ENCODE assay signal across 8 cellular contexts in the genomic region with DNA sequence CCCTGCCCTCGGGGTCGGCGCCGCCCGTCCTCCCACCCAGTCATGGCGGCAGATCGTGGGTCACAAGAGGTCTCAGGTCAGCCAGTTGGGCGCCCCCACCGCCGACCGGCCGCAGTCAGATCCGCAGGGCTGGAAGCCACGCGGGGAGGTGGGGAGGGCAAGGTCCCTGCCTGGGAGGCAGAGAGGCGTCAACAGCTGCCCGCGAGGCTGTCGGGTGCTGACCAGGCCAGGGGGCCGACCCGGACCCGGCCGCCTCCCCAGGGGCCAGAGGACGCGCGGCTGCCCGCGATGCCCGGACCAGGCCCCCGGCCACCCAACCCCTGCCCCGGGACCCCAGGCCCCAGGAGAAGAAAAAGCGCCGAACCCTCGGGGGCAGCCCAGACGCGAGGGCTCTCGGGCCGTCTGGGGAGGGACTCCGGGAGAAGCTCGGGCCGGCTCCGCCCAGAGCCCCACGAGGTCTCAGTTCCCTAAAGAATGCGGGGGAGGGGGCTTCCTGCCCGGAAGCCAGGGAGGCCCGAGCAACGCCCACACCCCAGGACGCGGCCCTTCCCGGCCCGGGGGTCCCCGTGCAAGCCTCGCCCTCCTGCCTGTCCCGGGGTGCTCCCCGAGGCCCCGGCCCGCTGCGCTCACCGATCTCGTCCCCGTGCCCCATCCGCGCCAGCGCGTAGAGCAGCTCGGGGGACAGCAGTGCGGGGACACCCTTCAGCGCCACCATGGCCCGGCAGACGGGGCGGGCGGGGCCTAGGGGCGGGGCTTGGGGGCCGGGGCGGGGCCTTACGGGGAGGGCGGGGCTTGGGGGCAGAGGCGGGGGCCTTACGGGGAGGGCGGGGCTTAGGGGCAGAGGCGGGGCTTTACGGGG. TPM values are rescaled to one million over a fixed set of nuclear protein-coding genes. Genes with fewer than 3 reads are reported as not detected.
A peak's percentile ranks its signal among the peaks of the same experiment; 100 is the strongest.
DNase-seq lines count a peak whose midpoint lies in the region; ATAC-seq, FAIRE-seq and TF ChIP-seq lines count a peak whose summit lies in the region.

A gene with protein sequence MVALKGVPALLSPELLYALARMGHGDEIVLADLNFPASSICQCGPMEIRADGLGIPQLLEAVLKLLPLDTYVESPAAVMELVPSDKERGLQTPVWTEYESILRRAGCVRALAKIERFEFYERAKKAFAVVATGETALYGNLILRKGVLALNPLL (minus strand): TSS at position 727 of the 859 bp plus-strand sequence. CDS start 12 bp downstream, at position 715.

- H3K27me3 Mint-ChIP-seq in CD8-positive, alpha-beta T cell (ENCODE audit: low read depth) = no peaks in the 10 kb centered on the region
- H3K27me3 Mint-ChIP-seq in immature natural killer cell (ENCODE audit: low read depth in 3 of 3) (no peaks in the 10 kb centered on the region), HFFc6 (ENCODE audit: insufficient read depth) (peaks cover 6% of the 10 kb centered on the region)

- H3K27ac Mint-ChIP-seq in CD8-positive, alpha-beta T cell = peak within 1 kb of the TSS; percentile 49
- H3K27ac Mint-ChIP-seq in immature natural killer cell (no peak within 1 kb of the TSS), HFFc6 (no peak within 1 kb of the TSS)

- RAD21 ChIA-PET in GM12878 (lab: Charles Lee; ENCODE audit: unreplicated experiment) = interaction anchor here (1.0 to 1.2 kb wide), 2 partner anchors 31 to 44 kb away, joined by 3 to 4 read pairs; no protein-coding TSS in a partner anchor

- no peak for TF ChIP-seq RAD21 in GM12878 (IDR thresholded peaks at IDR 0.05; ENCODE audit: insufficient read depth, low read depth, low read length)

- H3K27me3 ChIP-seq in CD8-positive, alpha-beta T cell (ENCODE audit: insufficient read depth, low read length) = no peaks in the 10 kb centered on the region
- no peaks in the 10 kb centered on the region for H3K27me3 ChIP-seq in GM12878 (replicated peaks in 1 of 2; ENCODE audit: control insufficient read depth in 2 of 2, insufficient read depth in 2 of 2, low read length in 1 of 2)

- intact Hi-C loops in CD8-positive, alpha-beta T cell (cut with DNase I, micrococcal nuclease) = loop anchor here (1.0 to 2.0 kb wide), 8 partner anchors 16 to 48 kb away; a partner anchor contains a TSS
- intact Hi-C loops in GM12878 (cut with micrococcal nuclease; ENCODE audit: unreplicated experiment) = no loop called here

- no peaks in the 10 kb centered on the region for H3K9me3 Mint-ChIP-seq in CD8-positive, alpha-beta T cell
- H3K9me3 Mint-ChIP-seq in immature natural killer cell (no peaks in the 10 kb centered on the region), HFFc6 (no peaks in the 10 kb centered on the region)

- no peak for TF ChIP-seq EP300 in GM12878 (IDR thresholded peaks at IDR 0.05; ENCODE audit: borderline replicate concordance in 1 of 2, control insufficient read depth in 1 of 2, low read depth in 2 of 2, low read length in 2 of 2)

- SMC1A ChIA-PET in GM12878 (lab: Charles Lee; ENCODE audit: uncharacterized antibody, unreplicated experiment) = interaction anchor here (0.9 kb wide), 1 partner anchor 34 kb away, joined by 3 read pairs; no protein-coding TSS in a partner anchor

- no peak for TF ChIP-seq CTCF in CD8-positive, alpha-beta T cell (IDR thresholded peaks at IDR 0.05)
- TF ChIP-seq CTCF in GM12878 (IDR thresholded peaks at IDR 0.05 in 2 of 3, conservative IDR thresholded peaks at IDR 0.05 in 1 of 3; ENCODE audit: control insufficient read depth in 2 of 3, extremely low read depth in 1 of 3, insufficient read depth in 1 of 3, low read depth in 3 of 3, low read length in 3 of 3) (0 out of 6 replicates have a peak, but pooled peaks of 1 of the 3 experiments have one; percentile 1), HFFc6 (IDR thresholded peaks at IDR 0.05) (no peak)

- H3K9ac ChIP-seq in GM12878 (ENCODE audit: control insufficient read depth, insufficient read depth, low read length) = peak within 1 kb of the TSS; percentile 67

- 2% methylated on average over 56 of the region's 82 CpGs for WGBS in GM12878 (ENCODE audit: insufficient coverage, insufficient replicate concordance, low lambda C conversion rate, missing lambda C conversion rate)

- no peaks in the 10 kb centered on the region for H3K36me3 ChIP-seq in CD8-positive, alpha-beta T cell (ENCODE audit: insufficient read depth, low read length)
- peaks cover 0 to 5% of the 10 kb centered on the region in 2 experiments; a peak in 2 of 4 replicates for H3K36me3 ChIP-seq in GM12878 (ENCODE audit: control insufficient read depth in 2 of 2, insufficient read depth in 2 of 2, low read length in 1 of 2)

- no TSS peak for BruUV-seq in GM12878 (replicated peaks; lab: Mats Ljungman, UMichigan)

- H3K9me3 ChIP-seq in CD8-positive, alpha-beta T cell (ENCODE audit: low read length) = no peaks in the 10 kb centered on the region
- no peaks in the 10 kb centered on the region for H3K9me3 ChIP-seq in GM12878 (replicated peaks; ENCODE audit: control insufficient read depth, insufficient read depth, low read length)

- H3K4me2 ChIP-seq in GM12878 (ENCODE audit: control insufficient read depth, insufficient read depth) = peak within 1 kb of the TSS; percentile 85

- POLR2A ChIA-PET in CD8-positive, alpha-beta T cell (lab: Charles Lee) = interaction anchor here (0.6 to 1.4 kb wide), 4 partner anchors 14 to 32 kb away, joined by 3 to 5 read pairs (median 3); a partner anchor contains a TSS
- POLR2A ChIA-PET in GM12878 (lab: Charles Lee) = interaction anchor here (0.6 to 1.7 kb wide), 4 partner anchors 20 to 47 kb away, joined by 3 to 5 read pairs (median 4); a partner anchor contains a TSS

- H3K36me3 Mint-ChIP-seq in CD8-positive, alpha-beta T cell = peaks cover 8% of the 10 kb centered on the region
- H3K36me3 Mint-ChIP-seq in immature natural killer cell (peaks cover 4 to 11% (median 6%) of the 10 kb centered on the region in 3 donors), HFFc6 (ENCODE audit: low read depth) (peaks cover 13% of the 10 kb centered on the region)

- peaks cover 19% of the 10 kb centered on the region for H3K4me1 Mint-ChIP-seq in CD8-positive, alpha-beta T cell (ENCODE audit: low read depth)
- H3K4me1 Mint-ChIP-seq in immature natural killer cell (peaks cover 0 to 4% of the 10 kb centered on the region in 2 donors), HFFc6 (ENCODE audit: low read depth) (no peaks in the 10 kb centered on the region)

- H3K4me3 ChIP-seq in CD8-positive, alpha-beta T cell (ENCODE audit: low read depth, low read length) = peak within 1 kb of the TSS; percentile 72
- H3K4me3 ChIP-seq in GM12878 = peak within 1 kb of the TSS; percentile 73

- H4K20me1 ChIP-seq in GM12878 (ENCODE audit: control insufficient read depth, insufficient read depth) = no peaks in the 10 kb centered on the region

- peak within 1 kb of the TSS; percentile 44 for H3K27ac ChIP-seq in CD8-positive, alpha-beta T cell (ENCODE audit: low read depth, low read length)
- H3K27ac ChIP-seq in GM12878 (ENCODE audit: control insufficient read depth, insufficient read depth) = peak within 1 kb of the TSS; percentile 38; the same call in 1 of the 2 replicates

- ATAC-seq in CD8-positive, alpha-beta T cell = peak; percentile 92
- ATAC-seq in GM19395 (IDR thresholded peaks at IDR 0.05; ENCODE audit: unreplicated experiment) = peak; percentile 69
- peak; percentile 56 for ATAC-seq in HG03565 (IDR thresholded peaks at IDR 0.05; ENCODE audit: unreplicated experiment)
- peak; percentile 87 for ATAC-seq in GM12878

- peaks cover 12% of the 10 kb centered on the region for H3K4me1 ChIP-seq in CD8-positive, alpha-beta T cell (ENCODE audit: insufficient read depth, low read length)
- peaks cover 17% of the 10 kb centered on the region for H3K4me1 ChIP-seq in GM12878 (ENCODE audit: control insufficient read depth, insufficient read depth, low read length)

- H2AFZ ChIP-seq in GM12878 (ENCODE audit: control insufficient read depth, low read depth, low read length) = peak within 1 kb of the TSS; percentile 78

- in situ Hi-C loops in GM12878 (cut with MboI) = no loop called here

- TF ChIP-seq POLR2A in GM12878 (IDR thresholded peaks at IDR 0.05; ENCODE audit: low read depth, low read length) = peak; percentile 85

- H3K79me2 ChIP-seq in GM12878 (ENCODE audit: control insufficient read depth, insufficient read depth, low read length) = no peaks in the 10 kb centered on the region; the same call in 1 of the 2 replicates

- peak within 1 kb of the TSS; percentile 81 for H3K4me3 Mint-ChIP-seq in CD8-positive, alpha-beta T cell
- peak within 1 kb of the TSS; percentile 67 to 77 (median 72) for H3K4me3 Mint-ChIP-seq in immature natural killer cell
- H3K4me3 Mint-ChIP-seq in HFFc6 = no peak within 1 kb of the TSS; the same call in 1 of the 2 replicates

- FAIRE-seq in GM12878 (lab: Jason Lieb, UNC) = no peak

- peak; percentile 50 to 80 (median 61) for DNase-seq in CD8-positive, alpha-beta T cell
- DNase-seq in T-helper 22 cell (ENCODE audit: low read depth) (peak; percentile 62), GM12878 (ENCODE audit: low read depth, low spot score) (no peak), immature natural killer cell (peak; percentile 64 to 72 (median 72)), HFFc6 (no peak)
- DNase-seq in stimulated activated CD4-positive, alpha-beta T cell treated with anti-CD3 and anti-CD28 coated beads, Interleukin-15, amount 100 ng/mL, for 1 hour (ENCODE audit: low read depth in 1 of 2, low spot score in 1 of 2) = peak; percentile 50 to 58

- CTCF ChIA-PET in CD8-positive, alpha-beta T cell (lab: Charles Lee) = interaction anchor here (2.8 kb wide), 1 partner anchor 28 kb away, joined by 18 read pairs; no protein-coding TSS in a partner anchor
- CTCF ChIA-PET in GM12878 (lab: Yijun Ruan, JAX) = interaction anchor here (0.7 to 1.1 kb wide), 4 partner anchors 28 to 200 kb away, joined by 3 to 7 read pairs (median 3); no protein-coding TSS in a partner anchor

RNA-seq across cellular contexts. Expression of the gene that starts here (rescaled TPM):
- 1 to 10 TPM; 7.9 to 10.0 TPM for total RNA-seq in CD8-positive, alpha-beta T cell
- total RNA-seq in GM12878 (2013; cell fraction: nucleolus; rRNA removed) = 13.0 and 16.8 TPM in 2 replicates
- total RNA-seq in GM12878 (2014; rRNA removed) (35.3 and 35.4 TPM in 2 replicates), GM12878 (2014; rRNA removed; fragmentation: Illumina TruSeq; extraction: Trizol) (19.2 and 21.4 TPM in 2 replicates), GM12878 (2021) (34.9 and 36.9 TPM in 2 replicates)
- polyA plus RNA-seq in GM12878 (2011; ENCODE audit: low read depth) = 4.4 TPM
- polyA plus RNA-seq in GM12878 (2011; rRNA removed) (9.9 and 13.6 TPM in 2 replicates), GM12878 (2014; fragmentation: Illumina TruSeq; extraction: Trizol) (2.2 and 7.0 TPM in 2 replicates), GM12878 (2014; fragmentation: Nextera tagmentation; extraction: Ambion mirVana) (10 to 100 TPM in 1 of 2 experiments, 1 to 10 TPM in 1; 1.8 to 11.2 TPM), GM12878 (2014; rRNA removed) (41.7 and 50.2 TPM in 2 replicates), GM12878 (2016; fragmentation: Nextera tagmentation; extraction: Ambion mirVana) (10 to 100 TPM; 29.7 to 33.3 TPM), immature natural killer cell (10 to 100 TPM; 12.3 to 28.7 (median 17.5) TPM)
- polyA plus RNA-seq in GM12878 (2011; cell fraction: cytosol; rRNA removed) = 17.9 and 36.0 TPM in 2 replicates
- 21.8 and 26.3 TPM in 2 replicates for polyA plus RNA-seq in GM12878 (2011; cell fraction: nucleus; rRNA removed)
- polyA plus RNA-seq in GM12878 (2012) = 17.7 and 20.3 TPM in 2 replicates
- 1.9 and 5.5 TPM in 2 replicates for polyA minus RNA-seq in GM12878 (2011; rRNA and poly(A)+ RNA removed)
- 1.5 and 2.1 TPM in 2 replicates for polyA minus RNA-seq in GM12878 (2011; cell fraction: cytosol; rRNA and poly(A)+ RNA removed)
- polyA minus RNA-seq in GM12878 (2011; cell fraction: nucleus; rRNA and poly(A)+ RNA removed) = 13.3 and 23.6 TPM in 2 replicates
- 1 to 10 TPM in 5 of 6 experiments, under 1 TPM in 1; 0.55 to 8.9 (median 7.8) TPM for total RNA-seq in HFFc6 (2021; fragmentation: NEBNext Ultra II Directional; extraction: Animal tissue kit (Norgen Biotek cat#: 25700))

Comparison
In these comparisons a context has a peak if more than half of its experiments do, and no peak if none do; other contexts are left out.
1. DNase-seq: peak in CD8-positive, alpha-beta T cell (7 of 7), T-helper 22 cell (single experiment), immature natural killer cell (3 of 3) and stimulated activated CD4-positive, alpha-beta T cell treated with anti-CD3 and anti-CD28 coated beads, Interleukin-15, amount 100 ng/mL, for 1 hour (2 of 2); none in GM12878 (single experiment) and HFFc6 (single experiment).
2. Peak in every context shown above with its lines, with median percentiles within 50 percentile points of each other: ATAC-seq.